Comparison of ENCODE assay signal across 16 cellular contexts in genomic region chr4:81896936-81897335, GRCh38.
"Had no signal": no experiment of that assay in that cellular context is flagged by ENCODE, and none has a peak within 500 bp of the region (broad histone marks: within the 10 kb centered on the region; RNA-seq: fewer than 3 reads in every experiment).

No MANE protein-coding gene starts in this region.

- H3K27ac ChIP-seq: ascending aorta, cardiac muscle cell, gastrocnemius medialis, heart right ventricle, parathyroid adenoma had no signal

- H3K27me3 ChIP-seq: ascending aorta, cardiac muscle cell, gastrocnemius medialis had no signal

- H3K9me3 ChIP-seq: ascending aorta, gastrocnemius medialis, heart right ventricle had no signal

- H3K4me1 ChIP-seq: ascending aorta, gastrocnemius medialis, heart right ventricle, parathyroid adenoma had no signal

- FAIRE-seq: colon, kidney had no signal

- DNase-seq: activated CD4-positive, alpha-beta memory T cell treated with anti-CD3 and anti-CD28 coated beads for 36 hours; activated CD4-positive, CD25-positive, alpha-beta regulatory T cell treated with anti-CD3 and anti-CD28 coated beads, Interleukin-2, amount 50 U/mL, for 72 hours; activated gamma-delta T cell; activated T-cell treated with anti-CD3 and anti-CD28 coated beads, Interleukin-2, amount 50 U/mL, for 4 hours; gastrocnemius medialis; heart right ventricle; kidney; midbrain; naive B cell; stimulated activated CD4-positive, alpha-beta T cell treated with anti-CD3 and anti-CD28 coated beads, Interleukin-4, amount 100 ng/mL, for 1 hour; stimulated activated CD8-positive, alpha-beta memory T cell treated with anti-CD3 and anti-CD28 coated beads, Interleukin-4, amount 100 ng/mL, for 48 hours; stimulated activated naive CD8-positive, alpha-beta T cell treated with anti-CD3 and anti-CD28 coated beads, Interleukin-15, Interleukin-2, amounts not matched to agents 100 U/mL and 50 U/mL, for 24 hours had no signal

- H3K4me3 ChIP-seq: ascending aorta, cardiac muscle cell, gastrocnemius medialis, heart right ventricle had no signal

- ATAC-seq: activated T-cell treated with anti-CD3 and anti-CD28 coated beads, Interleukin-2, amount 50 U/mL, for 4 hours; gastrocnemius medialis; heart right ventricle; stimulated activated naive CD8-positive, alpha-beta T cell treated with anti-CD3 and anti-CD28 coated beads, Interleukin-15, Interleukin-2, amounts not matched to agents 100 U/mL and 50 U/mL, for 24 hours had no signal

- H3K9ac ChIP-seq: parathyroid adenoma had no signal

- H3K36me3 ChIP-seq: ascending aorta, cardiac muscle cell, gastrocnemius medialis, heart right ventricle had no signal

- H3K79me2 ChIP-seq: parathyroid adenoma had no signal

- H2AFZ ChIP-seq: parathyroid adenoma had no signal
